In the genomic region with DNA sequence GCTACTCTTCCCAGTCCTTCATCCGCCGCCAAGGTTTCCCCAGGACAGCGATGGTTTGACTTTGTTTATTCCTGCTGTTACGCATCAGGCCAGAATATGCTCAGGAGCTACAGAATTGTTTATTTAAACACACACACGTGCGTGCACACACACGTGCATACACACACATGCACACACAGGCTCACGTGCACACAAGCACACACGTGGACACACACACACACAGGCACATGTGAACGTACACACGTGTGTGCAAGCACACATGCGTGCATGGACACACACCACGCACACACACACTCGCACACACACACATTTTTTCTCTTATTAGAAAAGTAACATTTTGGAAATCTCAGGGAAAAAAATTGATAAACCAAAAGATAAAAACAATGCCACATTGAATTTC, we compare ENCODE assay signal across 23 cellular contexts.
"Had no signal": no experiment of that assay in that cellular context is flagged by ENCODE, and none has a peak within 500 bp of the region (broad histone marks: within the 10 kb centered on the region; RNA-seq: fewer than 3 reads in every experiment).

No MANE protein-coding gene starts in this region.

- H3K27ac ChIP-seq: coronary artery, epithelial cell of prostate, ovary, psoas muscle, stomach, suprapubic skin, tibial nerve, uterus had no signal

- FAIRE-seq: bronchial epithelial cell, islet of Langerhans had no signal

- H3K4me1 ChIP-seq: psoas muscle, stomach, suprapubic skin, tibial nerve, uterus had no signal

- H3K36me3 ChIP-seq: heart left ventricle, ovary, stomach, suprapubic skin, tibial nerve, uterus had no signal

- H3K4me3 ChIP-seq: coronary artery, heart left ventricle, ovary, psoas muscle, stomach, suprapubic skin, tibial nerve, uterus had no signal

- DNase-seq: activated CD4-positive, alpha-beta memory T cell treated with anti-CD3 and anti-CD28 coated beads for 36 hours; activated CD4-positive, alpha-beta T cell treated with anti-CD3 and anti-CD28 coated beads for 36 hours; activated naive CD4-positive, alpha-beta T cell treated with anti-CD3 and anti-CD28 coated beads, Interleukin-2, amount 10 ng/mL, durations not matched to agents 7 days and 5 days; activated T-cell treated with anti-CD3 and anti-CD28 coated beads, Interleukin-2, amount 50 U/mL, for 48 hours; endodermal cell; left ventricle myocardium superior; mammary epithelial cell; midbrain; ovary; psoas muscle; right cardiac atrium; stimulated activated CD4-positive, alpha-beta T cell treated with anti-CD3 and anti-CD28 coated beads, Interleukin-1b, Interleukin-23, amount 100 ng/mL, for 48 hours; stomach; uterus had no signal

- H3K9me3 ChIP-seq: heart left ventricle, ovary, psoas muscle, stomach, suprapubic skin, tibial nerve, uterus had no signal

- H3K27me3 ChIP-seq: heart left ventricle, ovary, stomach, suprapubic skin, tibial nerve, uterus had no signal

- ATAC-seq: activated CD4-positive, alpha-beta T cell treated with anti-CD3 and anti-CD28 coated beads for 36 hours; natural killer cell treated with Interleukin-12 subunit alpha and Interleukin-12 subunit beta and Interleukin-15 and Interleukin-18, amount 100 ng/mL, for 72 hours; psoas muscle; WTC11 had no signal
